Comparison of ENCODE assay signal across 9 cellular contexts in the genomic region with DNA sequence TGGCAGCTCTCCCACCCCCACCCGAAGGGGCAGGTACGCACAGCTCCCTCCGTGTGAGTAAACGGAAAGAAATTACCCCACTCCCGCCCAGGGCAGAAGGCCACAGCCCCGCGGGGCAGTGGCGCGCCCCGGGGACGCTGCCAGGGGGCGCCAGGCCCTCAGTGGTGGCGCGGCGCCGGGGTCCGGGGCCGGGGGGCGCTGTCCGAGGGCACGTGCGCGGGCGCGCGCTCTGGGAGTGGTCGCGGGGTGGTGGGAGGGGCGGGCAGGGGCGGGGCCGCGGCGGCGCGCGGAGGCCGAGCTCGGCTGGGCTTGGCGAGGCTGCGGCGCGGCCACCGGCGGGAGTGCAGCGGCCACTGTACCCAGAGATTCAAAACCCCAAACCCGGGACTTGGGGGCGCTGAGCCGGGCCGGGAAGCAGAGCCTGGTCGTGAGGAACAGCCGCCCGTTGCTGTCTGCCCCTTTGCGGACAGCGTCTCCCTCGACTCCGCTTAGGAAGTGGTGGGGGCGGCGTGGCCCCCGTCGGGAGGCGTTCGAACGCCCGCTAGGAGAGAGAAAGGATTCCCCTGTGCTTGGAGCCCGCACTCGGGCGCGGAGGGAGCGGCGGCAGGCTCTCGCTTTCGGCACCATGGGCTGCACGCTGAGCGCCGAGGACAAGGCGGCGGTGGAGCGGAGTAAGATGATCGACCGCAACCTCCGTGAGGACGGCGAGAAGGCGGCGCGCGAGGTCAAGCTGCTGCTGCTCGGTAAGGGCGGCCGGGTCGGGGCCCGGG. TPM values are rescaled to one million over a fixed set of nuclear protein-coding genes. Genes with fewer than 3 reads are reported as not detected.
DNase-seq lines count a peak whose midpoint lies in the region; ATAC-seq, FAIRE-seq and TF ChIP-seq lines count a peak whose summit lies in the region.
"Had no signal": no experiment of that assay in that cellular context is flagged by ENCODE, and none has a peak within 500 bp of the region (broad histone marks: within the 10 kb centered on the region; RNA-seq: fewer than 3 reads in every experiment).

A gene (plus strand): TSS at position 296 of the 770 bp plus-strand sequence. CDS start 330 bp downstream, at position 626.

- no peak for FAIRE-seq in GM12892 (lab: Jason Lieb, UNC)
- FAIRE-seq: colon had no signal

- H3K27ac ChIP-seq in urinary bladder (ENCODE audit: low read depth), result peak within 1 kb of the TSS; percentile 93

- peak; percentile 22 for TF ChIP-seq CTCF in nephron progenitor cell (IDR thresholded peaks at IDR 0.05)

- peak within 1 kb of the TSS; percentile 77 for H3K4me3 Mint-ChIP-seq in activated naive CD4-positive, alpha-beta T cell treated with anti-CD3 and anti-CD28 coated beads, Interleukin-2, amount 50 U/mL, for 24 hours
- H3K4me3 Mint-ChIP-seq in nephron progenitor cell, result peak within 1 kb of the TSS; percentile 91

- peaks cover 2% of the 10 kb centered on the region for H3K36me3 Mint-ChIP-seq in activated naive CD4-positive, alpha-beta T cell treated with anti-CD3 and anti-CD28 coated beads, Interleukin-2, amount 50 U/mL, for 24 hours
- H3K36me3 Mint-ChIP-seq in nephron progenitor cell (ENCODE audit: low read depth), result peaks cover 7% of the 10 kb centered on the region

- ATAC-seq in HG02870 (IDR thresholded peaks at IDR 0.05; ENCODE audit: unreplicated experiment), result peak; percentile 45

- WGBS in urinary bladder, result under 1% methylated on average over 92 of the region's 92 CpGs

- no peaks in the 10 kb centered on the region for H3K36me3 ChIP-seq in urinary bladder (ENCODE audit: insufficient read depth)

- peaks cover 22% of the 10 kb centered on the region for H3K4me1 Mint-ChIP-seq in activated naive CD4-positive, alpha-beta T cell treated with anti-CD3 and anti-CD28 coated beads, Interleukin-2, amount 50 U/mL, for 24 hours
- peaks cover 49% of the 10 kb centered on the region for H3K4me1 Mint-ChIP-seq in nephron progenitor cell

- H3K27ac Mint-ChIP-seq in activated naive CD4-positive, alpha-beta T cell treated with anti-CD3 and anti-CD28 coated beads, Interleukin-2, amount 50 U/mL, for 24 hours, result peak within 1 kb of the TSS; percentile 42
- peak within 1 kb of the TSS; percentile 96 for H3K27ac Mint-ChIP-seq in nephron progenitor cell

- H3K4me3 ChIP-seq in urinary bladder (ENCODE audit: low read depth, low read length), result peak within 1 kb of the TSS; percentile 84

- no peak for TF ChIP-seq POLR2A in GM12892 (IDR thresholded peaks at IDR 0.05; ENCODE audit: low read depth, low read length)

- DNase-seq in GDM1 (lab: John Stamatoyannopoulos, UW) (peak; percentile 84), NCI-H748 treated with DMSO at 0.1 percent for 48 hours (lab: John Stamatoyannopoulos, UW) (peak; percentile 50), germinal center (ENCODE audit: low spot score) (peak; percentile 4), nephron progenitor cell (peak; percentile 88), GM12892 (ENCODE audit: insufficient read length) (no peak)

- H3K4me1 ChIP-seq in urinary bladder (ENCODE audit: insufficient read depth), result no peaks in the 10 kb centered on the region

- peaks cover 4% of the 10 kb centered on the region for H3K9me3 Mint-ChIP-seq in activated naive CD4-positive, alpha-beta T cell treated with anti-CD3 and anti-CD28 coated beads, Interleukin-2, amount 50 U/mL, for 24 hours
- H3K9me3 Mint-ChIP-seq in nephron progenitor cell, result peaks cover 6% of the 10 kb centered on the region

- H3K27me3 Mint-ChIP-seq in activated naive CD4-positive, alpha-beta T cell treated with anti-CD3 and anti-CD28 coated beads, Interleukin-2, amount 50 U/mL, for 24 hours, result peaks cover 35% of the 10 kb centered on the region
- no peaks in the 10 kb centered on the region for H3K27me3 Mint-ChIP-seq in nephron progenitor cell (ENCODE audit: low read depth, poor library complexity)

RNA-seq across cellular contexts. Expression of the gene that starts here (rescaled TPM):
- 81.2 TPM for total RNA-seq in urinary bladder
- 49.4 TPM for polyA plus RNA-seq in urinary bladder
- polyA plus RNA-seq in GM12892 (2012; ENCODE audit: missing spikeins), result not detected
